Comparison of ENCODE assay signal across 29 cellular contexts in genomic region chr17:6498798-6499540, GRCh38. TPM values are rescaled to one million over a fixed set of nuclear protein-coding genes. Genes with fewer than 3 reads are reported as not detected.
DNase-seq lines count a peak whose midpoint lies in the region; ATAC-seq, FAIRE-seq and TF ChIP-seq lines count a peak whose summit lies in the region.
"Had no signal": no experiment of that assay in that cellular context is flagged by ENCODE, and none has a peak within 500 bp of the region (broad histone marks: within the 10 kb centered on the region; RNA-seq: fewer than 3 reads in every experiment).

No MANE protein-coding gene starts in this region.

- H3K4me3 Mint-ChIP-seq in brain = peak overlapping the region in 1 of 5 experiments; percentile 55
- H3K4me3 Mint-ChIP-seq: activated CD4-positive, alpha-beta memory T cell treated with anti-CD3 and anti-CD28 coated beads for 36 hours; B cell; stimulated activated naive B cell treated with anti-CD40 and anti-IgM and Interleukin-4, amounts not matched to agents 10 μg/mL and 1 μg/mL and 100 μg/mL, for 72 hours had no signal

- H3K4me1 Mint-ChIP-seq in brain = peaks cover 54% of the 10 kb centered on the region

- H3K36me3 Mint-ChIP-seq in brain = no peaks in the 10 kb centered on the region
- H3K36me3 Mint-ChIP-seq: activated CD4-positive, alpha-beta memory T cell treated with anti-CD3 and anti-CD28 coated beads for 36 hours; activated naive CD4-positive, alpha-beta T cell treated with anti-CD3 and anti-CD28 coated beads, Interleukin-2, amount 50 U/mL, for 72 hours; naive thymus-derived CD8-positive, alpha-beta T cell; stimulated activated naive B cell treated with anti-CD40 and anti-IgM and Interleukin-4, amounts not matched to agents 10 μg/mL and 1 μg/mL and 100 μg/mL, for 72 hours had no signal

- TF ChIP-seq POLR2A in sigmoid colon (IDR thresholded peaks at IDR 0.05) = no peak

- H3K36me3 ChIP-seq in kidney (ENCODE audit: control insufficient read depth in 1 of 2, insufficient read depth in 2 of 2, low read length in 2 of 2) = no peaks in the 10 kb centered on the region
- H3K36me3 ChIP-seq in sigmoid colon = peaks cover 0 to 8% (median 2%) of the 10 kb centered on the region in 4 donors
- H3K36me3 ChIP-seq: breast epithelium had no signal

- H3K4me3 ChIP-seq in kidney (ENCODE audit: low read length in 2 of 2) (no peak overlapping the region), sigmoid colon (no peak overlapping the region)
- H3K4me3 ChIP-seq: breast epithelium, PC-9 had no signal

- H3K27me3 Mint-ChIP-seq in brain = peaks cover 3% of the 10 kb centered on the region
- H3K27me3 Mint-ChIP-seq: activated CD4-positive, alpha-beta memory T cell treated with anti-CD3 and anti-CD28 coated beads for 36 hours had no signal

- H3K4me1 ChIP-seq in kidney (ENCODE audit: control insufficient read depth in 1 of 2, insufficient read depth in 1 of 2, low read depth in 1 of 2, low read length in 2 of 2) (peaks cover 0 to 22% of the 10 kb centered on the region in 2 donors), sigmoid colon (peaks cover 0 to 23% (median 18%) of the 10 kb centered on the region in 4 donors)
- H3K4me1 ChIP-seq: breast epithelium had no signal

- H3K9me3 Mint-ChIP-seq in brain = no peaks in the 10 kb centered on the region
- H3K9me3 Mint-ChIP-seq: activated CD4-positive, alpha-beta memory T cell treated with anti-CD3 and anti-CD28 coated beads for 36 hours; activated naive CD4-positive, alpha-beta T cell treated with anti-CD3 and anti-CD28 coated beads, Interleukin-2, amount 50 U/mL, for 72 hours; activated T-helper 2 cell treated with anti-CD3 and anti-CD28 coated beads, Interferon-gamma antibody, Interleukin-2, Interleukin-4, amounts not matched to agents 10 μg/mL and 5 μg/mL and 100 μg/mL, durations not matched to agents 14 hours and 24 hours and 36 hours; naive thymus-derived CD8-positive, alpha-beta T cell; stimulated activated naive B cell treated with anti-CD40 and anti-IgM and Interleukin-4, amounts not matched to agents 10 μg/mL and 1 μg/mL and 100 μg/mL, for 72 hours had no signal

- no peaks in the 10 kb centered on the region for H3K9me3 ChIP-seq in kidney (ENCODE audit: control insufficient read depth in 1 of 2, low read length in 2 of 2)
- H3K9me3 ChIP-seq in sigmoid colon = no peaks in the 10 kb centered on the region
- H3K9me3 ChIP-seq: breast epithelium had no signal

- no peak for ATAC-seq in GM19395 (IDR thresholded peaks at IDR 0.05; ENCODE audit: unreplicated experiment)
- no peak for ATAC-seq in left lobe of liver
- ATAC-seq: activated naive CD4-positive, alpha-beta T cell treated with anti-CD3 and anti-CD28 coated beads, Interleukin-2, amount 50 U/mL, for 72 hours; naive thymus-derived CD8-positive, alpha-beta T cell; Right ventricle myocardium inferior; SK-N-SH treated with all-trans-retinoic acid at 6 μM for 48 hours; stimulated activated naive B cell treated with anti-CD40 and anti-IgM and Interleukin-4, amounts not matched to agents 10 μg/mL and 1 μg/mL and 100 μg/mL, for 72 hours had no signal

- DNase-seq in Ammon's horn (ENCODE audit: low spot score) = peak; percentile 52
- DNase-seq in kidney = peak; percentile 55
- DNase-seq in sigmoid colon = peak; percentile 44
- no peak for DNase-seq in activated gamma-delta T cell treated with Interleukin-2 at 50 U/mL for 16 hours
- DNase-seq in NCI-H146 treated with DMSO at 0.1 percent for 48 hours (lab: John Stamatoyannopoulos, UW; ENCODE audit: unreplicated experiment) = no peak
- DNase-seq in left lobe of liver (ENCODE audit: low spot score) = no peak
- DNase-seq: activated CD4-positive, alpha-beta memory T cell treated with anti-CD3 and anti-CD28 coated beads for 36 hours; cortex of kidney; glutamatergic neuron; naive thymus-derived CD8-positive, alpha-beta T cell; NCI-H1417 treated with DMSO at 0.1 percent for 48 hours; NCI-H2081; NCI-H226; occipital lobe; PC-9; stimulated activated naive B cell treated with anti-CD40 and anti-IgM and Interleukin-4, amounts not matched to agents 10 μg/mL and 1 μg/mL and 100 μg/mL, for 72 hours; T-helper 2 cell had no signal

- no peak for TF ChIP-seq EP300 in sigmoid colon (IDR thresholded peaks at IDR 0.05)

- H3K27ac ChIP-seq in kidney (ENCODE audit: low read depth in 2 of 2, low read length in 2 of 2) (no peak overlapping the region), sigmoid colon (no peak overlapping the region)
- H3K27ac ChIP-seq: breast epithelium, PC-9 had no signal

- no peak for FAIRE-seq in kidney (lab: Jason Lieb, UNC)
- FAIRE-seq: GM12892, keratinocyte, urothelium cell line had no signal

- H3K27me3 ChIP-seq in sigmoid colon = no peaks in the 10 kb centered on the region
- H3K27me3 ChIP-seq: breast epithelium had no signal

- TF ChIP-seq CTCF in brain (conservative IDR thresholded peaks at IDR 0.05) (no peak), kidney (IDR thresholded peaks at IDR 0.05; ENCODE audit: borderline replicate concordance, extremely low read depth, insufficient read depth) (no peak), sigmoid colon (IDR thresholded peaks at IDR 0.05) (no peak)

- H3K27ac Mint-ChIP-seq in brain = peak overlapping the region in 3 of 5 experiments; percentile 4 to 95 (median 66)
- H3K27ac Mint-ChIP-seq: activated CD4-positive, alpha-beta memory T cell treated with anti-CD3 and anti-CD28 coated beads for 36 hours; activated naive CD4-positive, alpha-beta T cell treated with anti-CD3 and anti-CD28 coated beads, Interleukin-2, amount 50 U/mL, for 72 hours; activated T-helper 2 cell treated with anti-CD3 and anti-CD28 coated beads, Interferon-gamma antibody, Interleukin-2, Interleukin-4, amounts not matched to agents 10 μg/mL and 5 μg/mL and 100 μg/mL, durations not matched to agents 14 hours and 24 hours and 36 hours; B cell; stimulated activated naive B cell treated with anti-CD40 and anti-IgM and Interleukin-4, amounts not matched to agents 10 μg/mL and 1 μg/mL and 100 μg/mL, for 72 hours had no signal

- intact Hi-C loops in kidney (cut with DNase I) (no loop called here), sigmoid colon (cut with DNase I) (no loop called here)

- H3K9ac ChIP-seq in kidney (ENCODE audit: low read length in 2 of 2) = no peak overlapping the region

- whole genome bisulfite sequencing in sigmoid colon, 2 donors = 92 to 93% methylated on average over 11 of the region's 11 CpGs

RNA-seq across cellular contexts. Expression of gene PIMREG, which starts 54.7 kb away (rescaled TPM):
- 90.1 TPM for polyA plus RNA-seq in brain (ENCODE audit: insufficient read depth, low read depth, low replicate concordance)
- total RNA-seq in kidney = 1.7 TPM
- polyA plus RNA-seq in kidney (ENCODE audit: insufficient read depth, low read depth, low replicate concordance) = not detected
- total RNA-seq in sigmoid colon = not detected
- polyA plus RNA-seq in sigmoid colon = 1 to 10 TPM in 2 of 3 donors, not detected in 1; 2.5 to 7.8 TPM
- 0.23 TPM for total RNA-seq in left lobe of liver
- total RNA-seq: B cell; mononuclear cell; naive thymus-derived CD8-positive, alpha-beta T cell had no signal

RNA-seq across cellular contexts. Expression of gene PITPNM3, which starts 57.4 kb away (rescaled TPM):
- polyA plus RNA-seq in brain (ENCODE audit: insufficient read depth, low read depth, low replicate concordance) (6.5 TPM), kidney (ENCODE audit: insufficient read depth, low read depth, low replicate concordance) (1.8 TPM), sigmoid colon (1 to 10 TPM; 3.6 to 5.7 (median 4.6) TPM)
- total RNA-seq in kidney (9.1 TPM), sigmoid colon (10 to 100 TPM in 1 of 4 donors, 1 to 10 TPM in 3; 4.3 to 13.6 (median 8.0) TPM), left lobe of liver (1.8 TPM)
- polyA plus RNA-seq: naive thymus-derived CD8-positive, alpha-beta T cell had no signal

Comparison
In these comparisons a context has a peak if more than half of its experiments do, and no peak if none do; other contexts are left out.
1. DNase-seq: peak in Ammon's horn (single experiment), kidney (single experiment) and sigmoid colon (single experiment); none in activated gamma-delta T cell treated with Interleukin-2 at 50 U/mL for 16 hours (single experiment), NCI-H146 treated with DMSO at 0.1 percent for 48 hours (single experiment) and left lobe of liver (single experiment).